Comparison of ENCODE assay signal across 18 cellular contexts in genomic region chr6:25384234-25384633, GRCh38.
"Had no signal": no experiment of that assay in that cellular context is flagged by ENCODE, and none has a peak within 500 bp of the region (broad histone marks: within the 10 kb centered on the region; RNA-seq: fewer than 3 reads in every experiment).

No MANE protein-coding gene starts in this region.

- H3K4me3 ChIP-seq: K562 had no signal

- DNase-seq: NCI-H1092; NCI-H1105 treated with DMSO at 0.1 percent for 48 hours; NCI-H1417 treated with DMSO at 0.1 percent for 48 hours; NCI-H146; NCI-H1694 treated with DMSO at 0.1 percent for 48 hours; NCI-H1930; NCI-H2171 treated with DMSO at 0.1 percent for 48 hours; NCI-H345; NCI-H446 treated with DMSO at 0.1 percent for 48 hours; NCI-H510A treated with DMSO at 0.1 percent for 48 hours; NCI-H526; NCI-H748 treated with DMSO at 0.1 percent for 48 hours; NK-92 treated with Interleukin-12 subunit alpha and Interleukin-12 subunit beta, amount 100 ng/mL, for 24 hours; SHP77; SK-N-SH had no signal

- ATAC-seq: K562 had no signal

- H3K9me2 ChIP-seq: SK-N-SH had no signal

- H3K27ac ChIP-seq: HL-60, RWPE1 had no signal

- H3K9me3 ChIP-seq: SK-N-SH had no signal

- H3K4me2 ChIP-seq: SK-N-SH had no signal
